Comparison of ENCODE assay signal across 28 cellular contexts in genomic region chr14:34187061-34187460, GRCh38.
"Had no signal": no experiment of that assay in that cellular context is flagged by ENCODE, and none has a peak within 500 bp of the region (broad histone marks: within the 10 kb centered on the region; RNA-seq: fewer than 3 reads in every experiment).

No MANE protein-coding gene starts in this region.

- H3K4me1 Mint-ChIP-seq: stimulated activated effector memory CD8-positive, alpha-beta T cell treated with anti-CD3 and anti-CD28 coated beads, Interleukin-12 subunit alpha, Interleukin-12 subunit beta, amount 100 ng/mL, for 72 hours; stimulated activated memory B cell treated with anti-CD40 and anti-IgM and Interleukin-4, amounts not matched to agents 10 μg/mL and 1 μg/mL and 100 μg/mL, for 72 hours; stimulated activated naive B cell treated with anti-CD40 and anti-IgM and Interleukin-4, amounts not matched to agents 10 μg/mL and 1 μg/mL and 100 μg/mL, for 72 hours; stimulated activated naive CD8-positive, alpha-beta T cell treated with anti-CD3 and anti-CD28 coated beads, Interleukin-15, amount 100 ng/mL, for 72 hours had no signal

- H3K27ac ChIP-seq: stomach, suprapubic skin, testis, thoracic aorta, thyroid gland, tibial artery, tibial nerve, transverse colon, upper lobe of left lung, upper lobe of right lung, uterus, vagina had no signal

- H3K27me3 Mint-ChIP-seq: stimulated activated memory B cell treated with anti-CD40 and anti-IgM and Interleukin-4, amounts not matched to agents 10 μg/mL and 1 μg/mL and 100 μg/mL, for 72 hours; stimulated activated naive CD8-positive, alpha-beta T cell treated with anti-CD3 and anti-CD28 coated beads, Interleukin-15, amount 100 ng/mL, for 72 hours had no signal

- H3K4me3 Mint-ChIP-seq: stimulated activated effector memory CD8-positive, alpha-beta T cell treated with anti-CD3 and anti-CD28 coated beads, Interleukin-12 subunit alpha, Interleukin-12 subunit beta, amount 100 ng/mL, for 72 hours; stimulated activated memory B cell treated with anti-CD40 and anti-IgM and Interleukin-4, amounts not matched to agents 10 μg/mL and 1 μg/mL and 100 μg/mL, for 72 hours; stimulated activated naive B cell treated with anti-CD40 and anti-IgM and Interleukin-4, amounts not matched to agents 10 μg/mL and 1 μg/mL and 100 μg/mL, for 72 hours; stimulated activated naive CD8-positive, alpha-beta T cell treated with anti-CD3 and anti-CD28 coated beads, Interleukin-15, amount 100 ng/mL, for 72 hours; stimulated activated naive CD8-positive, alpha-beta T cell treated with anti-CD3 and anti-CD28 coated beads, Interleukin-15, Interleukin-2, amounts not matched to agents 100 ng/mL and 50 ng/mL, for 24 hours; type B pancreatic cell had no signal

- H3K27ac Mint-ChIP-seq: stimulated activated effector memory CD8-positive, alpha-beta T cell treated with anti-CD3 and anti-CD28 coated beads, Interleukin-12 subunit alpha, Interleukin-12 subunit beta, amount 100 ng/mL, for 72 hours; stimulated activated memory B cell treated with anti-CD40 and anti-IgM and Interleukin-4, amounts not matched to agents 10 μg/mL and 1 μg/mL and 100 μg/mL, for 72 hours; stimulated activated naive B cell treated with anti-CD40 and anti-IgM and Interleukin-4, amounts not matched to agents 10 μg/mL and 1 μg/mL and 100 μg/mL, for 72 hours; stimulated activated naive CD8-positive, alpha-beta T cell treated with anti-CD3 and anti-CD28 coated beads, Interleukin-15, amount 100 ng/mL, for 72 hours; stimulated activated naive CD8-positive, alpha-beta T cell treated with anti-CD3 and anti-CD28 coated beads, Interleukin-15, Interleukin-2, amounts not matched to agents 100 ng/mL and 50 ng/mL, for 24 hours; type B pancreatic cell had no signal

- H3K9me3 Mint-ChIP-seq: stimulated activated effector memory CD8-positive, alpha-beta T cell treated with anti-CD3 and anti-CD28 coated beads, Interleukin-12 subunit alpha, Interleukin-12 subunit beta, amount 100 ng/mL, for 72 hours; stimulated activated memory B cell treated with anti-CD40 and anti-IgM and Interleukin-4, amounts not matched to agents 10 μg/mL and 1 μg/mL and 100 μg/mL, for 72 hours; stimulated activated naive B cell treated with anti-CD40 and anti-IgM and Interleukin-4, amounts not matched to agents 10 μg/mL and 1 μg/mL and 100 μg/mL, for 72 hours; stimulated activated naive CD8-positive, alpha-beta T cell treated with anti-CD3 and anti-CD28 coated beads, Interleukin-15, amount 100 ng/mL, for 72 hours; stimulated activated naive CD8-positive, alpha-beta T cell treated with anti-CD3 and anti-CD28 coated beads, Interleukin-15, Interleukin-2, amounts not matched to agents 100 ng/mL and 50 ng/mL, for 24 hours; type B pancreatic cell had no signal

- H3K4me3 ChIP-seq: stomach, suprapubic skin, testis, thoracic aorta, thyroid gland, tibial artery, tibial nerve, transverse colon, upper lobe of left lung, upper lobe of right lung, uterus, vagina had no signal

- DNase-seq: stimulated activated CD4-positive, alpha-beta T cell treated with anti-CD3 and anti-CD28 coated beads, Interleukin-2, amount 100 ng/mL, for 48 hours; stimulated activated CD4-positive, alpha-beta T cell treated with anti-CD3 and anti-CD28 coated beads, Interleukin-4, amount 100 ng/mL, for 1 hour; stimulated activated CD4-positive, alpha-beta T cell treated with anti-CD3 and anti-CD28 coated beads, Interleukin-4, amount 100 ng/mL, for 24 hours; stimulated activated CD4-positive, alpha-beta T cell treated with anti-CD3 and anti-CD28 coated beads, Interleukin-4, amount 100 ng/mL, for 4 hours; stimulated activated CD8-positive, alpha-beta memory T cell treated with anti-CD3 and anti-CD28 coated beads, Interleukin-4, amount 100 ng/mL, for 48 hours; stimulated activated naive B cell treated with anti-CD40 and anti-IgM and Interleukin-4, amounts not matched to agents 10 μg/mL and 1 μg/mL and 100 μg/mL, for 72 hours; stimulated activated naive CD4-positive, alpha-beta T cell; stimulated activated naive CD4-positive, alpha-beta T cell treated with Interleukin-2 at 50 U/mL for 16 hours; stimulated activated naive CD8-positive, alpha-beta T cell treated with anti-CD3 and anti-CD28 coated beads, Interleukin-15, amount 100 ng/mL, for 72 hours; stomach; substantia nigra; testis; thyroid gland; tibial artery; transverse colon; trophoblast cell; upper lobe of left lung; upper lobe of right lung; uterus had no signal

- ATAC-seq: stimulated activated naive B cell treated with anti-CD40 and anti-IgM and Interleukin-4, amounts not matched to agents 10 μg/mL and 1 μg/mL and 100 μg/mL, for 72 hours; stimulated activated naive CD8-positive, alpha-beta T cell treated with anti-CD3 and anti-CD28 coated beads, Interleukin-15, amount 100 ng/mL, for 72 hours; upper lobe of right lung had no signal

- H3K9me3 ChIP-seq: stomach, suprapubic skin, testis, thoracic aorta, thyroid gland, tibial artery, tibial nerve, transverse colon, upper lobe of left lung, upper lobe of right lung, uterus, vagina had no signal

- FAIRE-seq: urothelium cell line had no signal

- H3K27me3 ChIP-seq: stomach, suprapubic skin, testis, thyroid gland, tibial artery, tibial nerve, transverse colon, upper lobe of left lung, upper lobe of right lung, uterus, vagina had no signal

- H3K36me3 Mint-ChIP-seq: stimulated activated effector memory CD8-positive, alpha-beta T cell treated with anti-CD3 and anti-CD28 coated beads, Interleukin-12 subunit alpha, Interleukin-12 subunit beta, amount 100 ng/mL, for 72 hours; stimulated activated memory B cell treated with anti-CD40 and anti-IgM and Interleukin-4, amounts not matched to agents 10 μg/mL and 1 μg/mL and 100 μg/mL, for 72 hours; stimulated activated naive B cell treated with anti-CD40 and anti-IgM and Interleukin-4, amounts not matched to agents 10 μg/mL and 1 μg/mL and 100 μg/mL, for 72 hours; type B pancreatic cell had no signal

- H3K4me1 ChIP-seq: suprapubic skin, testis, thyroid gland, tibial artery, tibial nerve, transverse colon, upper lobe of left lung, upper lobe of right lung, uterus, vagina had no signal

- H3K36me3 ChIP-seq: stomach, suprapubic skin, thoracic aorta, thyroid gland, tibial artery, tibial nerve, transverse colon, upper lobe of left lung, upper lobe of right lung, uterus, vagina had no signal
